Comparison of ENCODE assay signal across 10 cellular contexts in genomic region chr22:35913925-35914324, GRCh38.
DNase-seq lines count a peak whose midpoint lies in the region; ATAC-seq and TF ChIP-seq lines count a peak whose summit lies in the region.
"Had no signal": no experiment of that assay in that cellular context is flagged by ENCODE, and none has a peak within 500 bp of the region (broad histone marks: within the 10 kb centered on the region; RNA-seq: fewer than 3 reads in every experiment).

No MANE protein-coding gene starts in this region.

- H3K4ac ChIP-seq in neuronal stem cell (ENCODE audit: low read length) (no peak overlapping the region), mesendoderm (ENCODE audit: low read depth, low read length) (no peak overlapping the region)

- H3F3A ChIP-seq in SK-N-SH (replicated peaks; ENCODE audit: insufficient read depth), result peaks cover 11% of the 10 kb centered on the region

- H3K9ac ChIP-seq in SK-N-SH (no peak overlapping the region), neuronal stem cell (ENCODE audit: low read depth, low read length, poor library complexity) (no peak overlapping the region), mesendoderm (ENCODE audit: low read length) (no peak overlapping the region)

- H2AFZ ChIP-seq in SK-N-SH (ENCODE audit: low read depth) (no peak overlapping the region), neuronal stem cell (ENCODE audit: low read length) (no peak overlapping the region)

- H4K20me1 ChIP-seq in SK-N-SH (ENCODE audit: insufficient read depth), result peaks cover 87% of the 10 kb centered on the region

- H2BK120ac ChIP-seq in neuronal stem cell (ENCODE audit: low read depth, low read length) (no peak overlapping the region), mesendoderm (ENCODE audit: low read depth, low read length) (no peak overlapping the region)

- peaks cover 57 to 61% of the 10 kb centered on the region in 2 experiments; a peak in 3 of 4 replicates for H3K4me1 ChIP-seq in SK-N-SH (ENCODE audit: control insufficient read depth in 1 of 2, insufficient read depth in 2 of 2, low read depth in 1 of 2, low read length in 1 of 2)
- peaks cover 45% of the 10 kb centered on the region for H3K4me1 ChIP-seq in foreskin keratinocyte
- peaks cover 19 to 40% of the 10 kb centered on the region in 2 donors for H3K4me1 ChIP-seq in neuronal stem cell (ENCODE audit: control insufficient read depth in 2 of 2, insufficient read depth in 1 of 2, low read depth in 1 of 2, low read length in 2 of 2)
- H3K4me1 ChIP-seq in aorta (ENCODE audit: control insufficient read depth in 1 of 2, insufficient read depth in 2 of 2, low read length in 2 of 2), result peaks cover 0 to 9% of the 10 kb centered on the region in 2 donors
- peaks cover 23% of the 10 kb centered on the region for H3K4me1 ChIP-seq in mesendoderm (ENCODE audit: control insufficient read depth, low read depth, low read length)

- H4K8ac ChIP-seq in neuronal stem cell (ENCODE audit: low read depth, low read length), result no peak overlapping the region
- no peak overlapping the region for H4K8ac ChIP-seq in mesendoderm (ENCODE audit: low read depth, low read length)

- H2BK5ac ChIP-seq in neuronal stem cell (ENCODE audit: low read length) (no peak overlapping the region), mesendoderm (ENCODE audit: low read length) (no peak overlapping the region)

- H3K9me3 ChIP-seq in SK-N-SH, result no peaks in the 10 kb centered on the region
- no peaks in the 10 kb centered on the region for H3K9me3 ChIP-seq in neuronal stem cell (replicated peaks in 1 of 2; ENCODE audit: control insufficient read depth in 2 of 2, insufficient read depth in 1 of 2, low read depth in 1 of 2, low read length in 2 of 2)
- no peaks in the 10 kb centered on the region for H3K9me3 ChIP-seq in aorta (ENCODE audit: control insufficient read depth, low read length)

- TF ChIP-seq EP300 in SK-N-SH (IDR thresholded peaks at IDR 0.05; ENCODE audit: borderline replicate concordance in 1 of 2, low read depth in 1 of 2, low read length in 1 of 2), result no peak

- peaks cover 4% of the 10 kb centered on the region for H3K79me1 ChIP-seq in neuronal stem cell (ENCODE audit: low read depth, low read length)
- H3K79me1 ChIP-seq in mesendoderm (ENCODE audit: low read length), result peaks cover 21% of the 10 kb centered on the region

- H4K5ac ChIP-seq in mesendoderm (ENCODE audit: low read length), result no peak overlapping the region

- H4K91ac ChIP-seq in neuronal stem cell (ENCODE audit: low read depth, low read length, poor library complexity), result no peak overlapping the region

- H3K27me3 ChIP-seq in SK-N-SH (ENCODE audit: insufficient read depth) (no peaks in the 10 kb centered on the region), foreskin keratinocyte (no peaks in the 10 kb centered on the region), neuronal stem cell (ENCODE audit: control insufficient read depth in 3 of 3, insufficient read depth in 3 of 3, low read depth in 1 of 3, low read length in 3 of 3) (no peaks in the 10 kb centered on the region), aorta (ENCODE audit: control insufficient read depth in 1 of 2, insufficient read depth in 2 of 2, low read length in 1 of 2) (no peaks in the 10 kb centered on the region), mesendoderm (ENCODE audit: insufficient read depth, low read length, poor library complexity) (no peaks in the 10 kb centered on the region)
- H3K27me3 ChIP-seq: brain microvascular endothelial cell had no signal

- no peak for TF ChIP-seq RAD21 in SK-N-SH (IDR thresholded peaks at IDR 0.05; ENCODE audit: low read length)

- H3K4me2 ChIP-seq in SK-N-SH, result peak overlapping the region; percentile 82; the same call in 1 of the 2 replicates
- H3K4me2 ChIP-seq in neuronal stem cell (ENCODE audit: insufficient read depth, low read length, poor library complexity, severe bottlenecking), result peak overlapping the region; percentile 13
- H3K4me2 ChIP-seq in mesendoderm (ENCODE audit: low read length), result no peak overlapping the region

- DNase-seq in SK-N-SH (no peak), foreskin keratinocyte (no peak), neuronal stem cell (ENCODE audit: low spot score) (no peak), aorta (no peak), midbrain (lab: John Stamatoyannopoulos, UW) (no peak), mesendoderm (no peak)
- DNase-seq: activated CD4-positive, alpha-beta memory T cell treated with anti-CD3 and anti-CD28 coated beads for 36 hours had no signal

- H3K9me2 ChIP-seq in SK-N-SH, result no peaks in the 10 kb centered on the region

- H2BK15ac ChIP-seq in neuronal stem cell (ENCODE audit: low read length) (no peak overlapping the region), mesendoderm (replicated peaks; ENCODE audit: low read depth) (no peak overlapping the region)

- POLR2A ChIA-PET in SK-N-SH (lab: Yijun Ruan, JAX), result interaction anchor here (1.2 kb wide), 1 partner anchor 57 kb away, joined by 3 read pairs; no protein-coding TSS in a partner anchor

- H3K18ac ChIP-seq in neuronal stem cell (ENCODE audit: low read length) (no peak overlapping the region), mesendoderm (ENCODE audit: low read length) (no peak overlapping the region)

- peaks cover 99% of the 10 kb centered on the region for H3K79me2 ChIP-seq in SK-N-SH (ENCODE audit: insufficient read depth)
- H3K79me2 ChIP-seq in mesendoderm (ENCODE audit: control insufficient read depth, insufficient read depth, low read length), result peaks cover 21% of the 10 kb centered on the region

- WGBS in SK-N-SH (ENCODE audit: low lambda C conversion rate), result 91% methylated on average over 1 of the region's 1 CpG
- WGBS in neuronal stem cell (ENCODE audit: extremely low coverage in 2 of 2, insufficient read length in 2 of 2, insufficient replicate concordance in 1 of 2), 2 donors, result no CpG with 5 or more reads among the region's 1 CpG
- WGBS in aorta, 2 donors, result 36 to 43% methylated on average over 1 of the region's 1 CpG
- no CpG with 5 or more reads among the region's 1 CpG for WGBS in mesendoderm (ENCODE audit: extremely low coverage, insufficient coverage, low lambda C conversion rate)

- H2BK12ac ChIP-seq in neuronal stem cell (ENCODE audit: low read length), result no peak overlapping the region

- CTCF ChIA-PET in SK-N-SH (lab: Yijun Ruan, JAX), result interaction anchor here (1.1 to 2.6 kb wide), 5 partner anchors 11 to 286 kb away, joined by 3 to 8 read pairs (median 6); no protein-coding TSS in a partner anchor

- H3K4me3 ChIP-seq in SK-N-SH (ENCODE audit: low read depth in 2 of 2, low read length in 1 of 2) (peak overlapping the region in 1 of 2 experiments; percentile 52; a peak in 2 of 4 replicates), neuronal stem cell (ENCODE audit: low read length in 2 of 2) (no peak overlapping the region), aorta (ENCODE audit: low read length in 2 of 2) (peak overlapping the region in 1 of 2 donors; percentile 58), mesendoderm (ENCODE audit: low read length) (no peak overlapping the region)

- no peak for ATAC-seq in SK-N-SH treated with all-trans-retinoic acid at 6 μM for 48 hours
- no peak for ATAC-seq in foreskin keratinocyte
- no peak for ATAC-seq in aorta (ENCODE audit: low FRiP score)
- no peak for ATAC-seq in GM21723 (IDR thresholded peaks at IDR 0.05; ENCODE audit: unreplicated experiment)

- TF ChIP-seq CTCF in SK-N-SH (IDR thresholded peaks at IDR 0.05), result no peak
- TF ChIP-seq CTCF in foreskin keratinocyte (conservative IDR thresholded peaks at IDR 0.05), result no peak

- H3K36me3 ChIP-seq in SK-N-SH (replicated peaks in 1 of 2; ENCODE audit: control insufficient read depth in 1 of 2, insufficient read depth in 2 of 2, low read length in 1 of 2) (no peaks in the 10 kb centered on the region), neuronal stem cell (replicated peaks in 1 of 2; ENCODE audit: control insufficient read depth in 2 of 2, insufficient read depth in 2 of 2, low read length in 2 of 2) (no peaks in the 10 kb centered on the region), aorta (ENCODE audit: control insufficient read depth in 1 of 2, insufficient read depth in 2 of 2, low read length in 1 of 2) (no peaks in the 10 kb centered on the region), mesendoderm (ENCODE audit: control insufficient read depth, insufficient read depth, low read length) (no peaks in the 10 kb centered on the region)
- H3K36me3 ChIP-seq: brain microvascular endothelial cell had no signal

- intact Hi-C loops in aorta (cut with DNase I), result loop anchor here (5.0 to 10.0 kb wide), 3 partner anchors 77 to 152 kb away; no protein-coding TSS in a partner anchor

- H3K56ac ChIP-seq in mesendoderm (ENCODE audit: low read length), result no peak overlapping the region

- H3K27ac ChIP-seq in SK-N-SH (ENCODE audit: low read depth in 2 of 2, low read length in 1 of 2) (peak overlapping the region; percentile 65 to 99; a peak in 3 of 4 replicates), foreskin keratinocyte (peak overlapping the region; percentile 84), neuronal stem cell (replicated peaks; ENCODE audit: low read length) (peak overlapping the region; percentile 41), aorta (ENCODE audit: low read depth in 1 of 2, low read length in 2 of 2) (peak overlapping the region; percentile 61 to 67), mesendoderm (ENCODE audit: low read depth, low read length) (no peak overlapping the region)
- H3K27ac ChIP-seq: brain microvascular endothelial cell had no signal

- no peak overlapping the region for H3K14ac ChIP-seq in neuronal stem cell (ENCODE audit: low read length)

- no peak overlapping the region for H2AK5ac ChIP-seq in neuronal stem cell (ENCODE audit: low read depth, low read length)
- no peak overlapping the region for H2AK5ac ChIP-seq in mesendoderm (ENCODE audit: low read length)

- H3K23ac ChIP-seq in neuronal stem cell (ENCODE audit: low read depth, low read length, poor library complexity), result no peak overlapping the region
- no peak overlapping the region for H3K23ac ChIP-seq in mesendoderm (ENCODE audit: low read length)

TF ChIP-seq in SK-N-SH treated with all-trans-retinoic acid at 6 μM for 48 hours, 23 proteins besides CTCF, POLR2A, EP300 and RAD21 (continues in another document):
- no peak for TF ChIP-seq ISL1 (CRISPR knock-in tag; IDR thresholded peaks at IDR 0.05)
- no peak for TF ChIP-seq ZNF70 (CRISPR knock-in tag; IDR thresholded peaks at IDR 0.05)
- no peak for TF ChIP-seq ZFP30 (CRISPR knock-in tag; IDR thresholded peaks at IDR 0.05)
- no peak for TF ChIP-seq ZC3H10 (CRISPR knock-in tag; IDR thresholded peaks at IDR 0.05)
- no peak for TF ChIP-seq ZFP3 (CRISPR knock-in tag; IDR thresholded peaks at IDR 0.05)
- no peak for TF ChIP-seq TCF4 (CRISPR knock-in tag; IDR thresholded peaks at IDR 0.05; ENCODE audit: borderline replicate concordance)
- TF ChIP-seq OSR1 (CRISPR knock-in tag; IDR thresholded peaks at IDR 0.05), result no peak
- no peak for TF ChIP-seq PPARA (CRISPR knock-in tag; IDR thresholded peaks at IDR 0.05; ENCODE audit: borderline replicate concordance)
- TF ChIP-seq SNAI2 (CRISPR knock-in tag; IDR thresholded peaks at IDR 0.05), result no peak
- TF ChIP-seq ZNF8 (CRISPR knock-in tag; IDR thresholded peaks at IDR 0.05), result no peak
- TF ChIP-seq ZNF565 (CRISPR knock-in tag; conservative IDR thresholded peaks at IDR 0.05; ENCODE audit: low read depth), result no peak
